In genomic region chr7:2844153-2845077, GRCh38 we compare ENCODE assay signal across 8 cellular contexts. TPM values are rescaled to one million over a fixed set of nuclear protein-coding genes. Genes with fewer than 3 reads are reported as not detected.
DNase-seq lines count a peak whose midpoint lies in the region; ATAC-seq and TF ChIP-seq lines count a peak whose summit lies in the region.

TSS of gene GNA12 (minus strand) at chr7:2844308. CDS start at chr7:2844161, 147 bp downstream.

- H2AFZ ChIP-seq in PC-9, result peak within 1 kb of the TSS; percentile 85

- H3K27me3 ChIP-seq in PC-9 (ENCODE audit: insufficient read depth, low read depth) (no peaks in the 10 kb centered on the region), muscle layer of colon (ENCODE audit: control insufficient read depth in 1 of 2, insufficient read depth in 2 of 2, low read length in 2 of 2) (no peaks in the 10 kb centered on the region)

- H4K20me1 ChIP-seq in PC-9 (ENCODE audit: insufficient read depth), result no peaks in the 10 kb centered on the region; the same call in 1 of the 2 replicates

- POLR2A ChIA-PET in PC-9 (lab: Charles Lee; ENCODE audit: unreplicated experiment), result interaction anchor here (0.6 to 0.7 kb wide), 3 partner anchors 14 to 320 kb away, joined by 3 to 7 read pairs (median 3); no protein-coding TSS in a partner anchor

- TF ChIP-seq POLR2A in erythroblast (IDR thresholded peaks at IDR 0.05; ENCODE audit: low read length), result peak; percentile 61

- H3K4me2 ChIP-seq in PC-9, result peak within 1 kb of the TSS; percentile 86

- H3K27ac ChIP-seq in PC-9 (peak within 1 kb of the TSS; percentile 46; the same call in 1 of the 2 replicates), muscle layer of colon (ENCODE audit: low read depth, low read length) (peak within 1 kb of the TSS; percentile 44)

- H3K4me3 ChIP-seq in Jurkat, Clone E6-1 (ENCODE audit: low read length), result peak within 1 kb of the TSS; percentile 62
- H3K4me3 ChIP-seq in PC-9 (peak within 1 kb of the TSS; percentile 73), muscle layer of colon (ENCODE audit: low read depth in 1 of 2, low read length in 2 of 2) (peak within 1 kb of the TSS; percentile 68 to 77)

- no peaks in the 10 kb centered on the region for H3K9me2 ChIP-seq in PC-9 (ENCODE audit: insufficient read depth)

- TF ChIP-seq CTCF in PC-9 (conservative IDR thresholded peaks at IDR 0.05), result no peak

- H3F3A ChIP-seq in PC-9 (ENCODE audit: insufficient read depth, low read depth), result no peaks in the 10 kb centered on the region; the same call in none of the 2 replicates

- BruUV-seq in PC-9 (replicated peaks; lab: Mats Ljungman, UMichigan), result no TSS peak

- peaks cover 43% of the 10 kb centered on the region for H3K79me2 ChIP-seq in PC-9 (ENCODE audit: low read depth)

- ATAC-seq in GM21619 (IDR thresholded peaks at IDR 0.05; ENCODE audit: unreplicated experiment), result peak; percentile 96

- H3K9me3 ChIP-seq in PC-9 (ENCODE audit: insufficient read depth, low read depth), result no peaks in the 10 kb centered on the region; the same call in 1 of the 2 replicates
- H3K9me3 ChIP-seq in muscle layer of colon (ENCODE audit: low read length), result no peaks in the 10 kb centered on the region

- H3K9ac ChIP-seq in muscle layer of colon (ENCODE audit: low read length), result no peak within 1 kb of the TSS

- H3K4me1 ChIP-seq in PC-9 (replicated peaks; ENCODE audit: insufficient read depth) (peaks cover 30% of the 10 kb centered on the region), muscle layer of colon (ENCODE audit: insufficient read depth, low read length) (peaks cover 21% of the 10 kb centered on the region)

- 0 out of 2 replicates have a peak, but pooled peaks cover 7% of the 10 kb centered on the region for H3K36me3 ChIP-seq in PC-9 (ENCODE audit: low read depth)
- H3K36me3 ChIP-seq in muscle layer of colon (ENCODE audit: insufficient read depth, low read length), result peaks cover 5% of the 10 kb centered on the region

- DNase-seq in DMS153 (lab: John Stamatoyannopoulos, UW) (peak; percentile 100), PC-9 (peak; percentile 97 to 100), erythroblast (lab: John Stamatoyannopoulos, UW) (peak; percentile 97 to 98)
- DNase-seq in Jurkat, Clone E6-1 (ENCODE audit: low read depth, low spot score), result peak; percentile 94
- DNase-seq in activated T-cell treated with anti-CD3 and anti-CD28 coated beads, Interleukin-2, amount 50 U/mL, for 1 hour, result peak; percentile 99
- DNase-seq in stimulated activated CD8-positive, alpha-beta memory T cell treated with anti-CD3 and anti-CD28 coated beads, Interleukin-7, amount 100 ng/mL, for 24 hours (ENCODE audit: low read depth), result peak; percentile 97

- CTCF ChIA-PET in PC-9 (lab: Charles Lee), result interaction anchor here (0.5 kb wide), 1 partner anchor 135 kb away, joined by 4 read pairs; no protein-coding TSS in a partner anchor

- intact Hi-C loops in PC-9 (cut with micrococcal nuclease; ENCODE audit: unreplicated experiment), result loop anchor here (2.0 to 5.0 kb wide), 2 partner anchors 57 to 86 kb away; no protein-coding TSS in a partner anchor

RNA-seq across cellular contexts. Expression of gene GNA12, which starts in this region (rescaled TPM):
- 36.4 TPM for polyA plus RNA-seq in Jurkat, Clone E6-1 (2012; ENCODE audit: insufficient read depth, insufficient read length)
- total RNA-seq in PC-9 (2021), result 50.8 and 51.7 TPM in 2 replicates

Comparison
In these comparisons a context has a peak if more than half of its experiments do, and no peak if none do; other contexts are left out.
1. Peak in every context shown above with its lines: DNase-seq, ATAC-seq, H3K4me3 ChIP-seq and H3K27ac ChIP-seq.